Comparison of ENCODE assay signal across 8 cellular contexts in the genomic region with DNA sequence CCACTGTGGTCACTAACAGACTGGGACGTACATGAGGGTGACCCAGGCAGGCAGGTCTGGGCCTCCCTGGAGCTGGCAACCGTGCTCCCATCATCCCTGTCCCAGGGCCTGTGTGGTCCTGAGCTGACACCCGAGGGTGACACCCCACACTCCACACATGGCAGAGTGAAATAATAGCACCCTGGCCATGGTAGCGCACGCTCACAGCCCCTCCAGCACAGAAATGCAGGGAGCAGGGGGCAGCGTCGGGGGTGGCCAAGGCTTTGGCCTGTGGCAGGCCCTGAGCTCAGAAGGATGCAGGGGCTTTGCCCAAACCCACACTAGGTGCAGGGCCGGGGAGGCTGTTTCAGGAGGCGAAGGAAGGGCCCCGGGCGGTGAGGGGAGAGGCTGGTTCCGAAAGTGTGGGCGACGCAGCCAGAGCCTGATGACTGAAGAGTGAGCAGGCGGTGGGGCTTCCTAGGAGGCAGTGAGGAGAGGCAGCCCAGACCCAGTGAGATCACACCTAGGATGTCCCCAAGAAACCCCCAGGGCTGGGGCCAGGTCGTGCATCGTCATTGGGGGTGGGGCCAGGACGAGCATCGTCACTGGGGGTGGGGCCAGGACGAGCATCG. TPM values are rescaled to one million over a fixed set of nuclear protein-coding genes. Genes with fewer than 3 reads are reported as not detected.
DNase-seq lines count a peak whose midpoint lies in the region; ATAC-seq, FAIRE-seq and TF ChIP-seq lines count a peak whose summit lies in the region.

No MANE protein-coding gene starts in this region.

- peak overlapping the region; percentile 95; the same call in 1 of the 2 replicates for H2BK15ac ChIP-seq in H1 (ENCODE audit: low read length)

- no peaks in the 10 kb centered on the region for H3K9me3 ChIP-seq in CD4-positive, alpha-beta memory T cell (ENCODE audit: control insufficient read depth in 1 of 2, low read length in 2 of 2)
- no peaks in the 10 kb centered on the region for H3K9me3 ChIP-seq in H1 (ENCODE audit: insufficient read depth in 2 of 2, low read depth in 1 of 2, low read length in 1 of 2)

- ATAC-seq in GM21528 (IDR thresholded peaks at IDR 0.05; ENCODE audit: low FRiP score, unreplicated experiment) (peak; percentile 50), GM21737 (IDR thresholded peaks at IDR 0.05; ENCODE audit: unreplicated experiment) (no peak)
- peak; percentile 87 to 91 for ATAC-seq in natural killer cell treated with Interleukin-12 subunit alpha and Interleukin-12 subunit beta and Interleukin-15 and Interleukin-18, amount 100 ng/mL, for 72 hours
- peak; percentile 88 for ATAC-seq in stimulated activated naive CD8-positive, alpha-beta T cell treated with anti-CD3 and anti-CD28 coated beads, Interleukin-15, Interleukin-2, amounts not matched to agents 100 U/mL and 50 U/mL, for 24 hours

- no peak overlapping the region for H3K4ac ChIP-seq in H1 (replicated peaks; ENCODE audit: insufficient read length, low read depth, low read length)

- 0 out of 2 replicates have a peak overlapping the region, but pooled peaks have one; percentile 1 for H2AK5ac ChIP-seq in H1 (ENCODE audit: low read depth, low read length)

- no peak overlapping the region for H3K14ac ChIP-seq in H1 (ENCODE audit: insufficient read length)

- H3K79me2 ChIP-seq in H1 (ENCODE audit: control insufficient read depth in 1 of 2, insufficient read depth in 2 of 2, low read length in 2 of 2): no peaks in the 10 kb centered on the region

- H3K9ac ChIP-seq in H1 (replicated peaks in 1 of 4; ENCODE audit: extremely low read depth in 1 of 4, low read depth in 3 of 4, low read length in 3 of 4): peak overlapping the region in 3 of 4 experiments; percentile 16 to 55 (median 45); a peak in 5 of 7 replicates

- peak overlapping the region; percentile 98 for H2BK12ac ChIP-seq in H1 (ENCODE audit: low read depth, low read length)

- H3K36me3 Mint-ChIP-seq in CD4-positive, alpha-beta memory T cell: peaks cover 0 to 3% of the 10 kb centered on the region in 2 donors
- H3K36me3 Mint-ChIP-seq in natural killer cell treated with Interleukin-12 subunit alpha and Interleukin-12 subunit beta and Interleukin-15 and Interleukin-18, amount 100 ng/mL, for 72 hours: no peaks in the 10 kb centered on the region

- POLR2A ChIA-PET in CD4-positive, alpha-beta memory T cell (lab: Charles Lee; ENCODE audit: partially characterized antibody): interaction anchor here (0.9 to 1.8 kb wide), 6 partner anchors 10 to 357 kb away, joined by 3 to 7 read pairs (median 3); a partner anchor contains a TSS
- POLR2A ChIA-PET in H1 (lab: Charles Lee; ENCODE audit: partially characterized antibody): interaction anchor here (0.9 to 1.2 kb wide), 2 partner anchors 83 to 92 kb away, joined by 3 read pairs; no protein-coding TSS in a partner anchor

- H3K23me2 ChIP-seq in H1 (ENCODE audit: low read depth, low read length): peaks cover 5% of the 10 kb centered on the region; the same call in 1 of the 2 replicates

- TF ChIP-seq EP300 in H1 (IDR thresholded peaks at IDR 0.05; ENCODE audit: borderline replicate concordance in 1 of 2, low read depth in 2 of 2, low read length in 2 of 2): no peak

- H3K36me3 ChIP-seq in CD4-positive, alpha-beta memory T cell (ENCODE audit: insufficient read depth, low read length): no peaks in the 10 kb centered on the region
- H3K36me3 ChIP-seq in H1 (ENCODE audit: control insufficient read depth in 2 of 4, insufficient read depth in 4 of 4, low read length in 3 of 4): no peaks in the 10 kb centered on the region; a peak in 1 of 8 replicates

- H2BK120ac ChIP-seq in H1 (replicated peaks; ENCODE audit: low read depth, low read length): no peak overlapping the region

- H4K20me1 ChIP-seq in H1 (replicated peaks in 1 of 2; ENCODE audit: control insufficient read depth in 1 of 2, insufficient read depth in 2 of 2, low read length in 2 of 2): no peaks in the 10 kb centered on the region

- CTCF ChIA-PET in CD4-positive, alpha-beta memory T cell (lab: Charles Lee; ENCODE audit: partially characterized antibody): interaction anchor here (0.8 to 2.5 kb wide), 4 partner anchors 8 to 101 kb away, joined by 3 to 11 read pairs (median 4); a partner anchor contains a TSS
- CTCF ChIA-PET in H1 (lab: Charles Lee; ENCODE audit: partially characterized antibody): interaction anchor here (0.5 to 2.6 kb wide), 12 partner anchors 7 to 300 kb away, joined by 3 to 9 read pairs (median 3); no protein-coding TSS in a partner anchor

- no peak for FAIRE-seq in H1 (lab: Jason Lieb, UNC)

- WGBS in H1 (ENCODE audit: extremely low coverage in 1 of 2, insufficient coverage in 1 of 2, insufficient read length in 1 of 2, insufficient replicate concordance in 2 of 2, low coverage in 1 of 2, low lambda C conversion rate in 2 of 2, missing lambda C conversion rate in 1 of 2), 2 experiments: 66% methylated on average over 14 of the region's 21 CpGs; no CpG with 5 or more reads in 1 of the 2 experiments

- no peak overlapping the region for H3K23ac ChIP-seq in H1 (ENCODE audit: insufficient read length)

- H3K4me2 ChIP-seq in H1 (ENCODE audit: insufficient read depth in 1 of 2, low read depth in 2 of 2, low read length in 2 of 2): peak overlapping the region; percentile 71 to 77

- H3K18ac ChIP-seq in H1 (ENCODE audit: extremely low read depth, low read length): peak overlapping the region; percentile 78

- peak overlapping the region; percentile 91; the same call in 1 of the 2 replicates for H2BK5ac ChIP-seq in H1 (ENCODE audit: low read depth, low read length)

- peak overlapping the region; percentile 92 for H4K91ac ChIP-seq in H1 (replicated peaks; ENCODE audit: insufficient read length, low read length)

- DNase-seq in CD4-positive, alpha-beta memory T cell: peak; percentile 75 to 96 (median 86)
- DNase-seq in NCI-H2171 treated with DMSO at 0.1 percent for 48 hours (lab: John Stamatoyannopoulos, UW) (peak; percentile 15), H1 (ENCODE audit: low read depth in 1 of 2, low spot score in 2 of 2) (peak in 1 of 2 experiments; percentile 80)
- peak; percentile 87 for DNase-seq in activated CD8-positive, alpha-beta memory T cell treated with anti-CD3 and anti-CD28 coated beads for 24 hours
- DNase-seq in natural killer cell treated with Interleukin-12 subunit alpha and Interleukin-12 subunit beta and Interleukin-15 and Interleukin-18, amount 100 ng/mL, for 72 hours (ENCODE audit: low spot score): peak; percentile 80
- peak; percentile 81 for DNase-seq in stimulated activated naive CD8-positive, alpha-beta T cell treated with anti-CD3 and anti-CD28 coated beads, Interleukin-15, Interleukin-2, amounts not matched to agents 100 U/mL and 50 U/mL, for 24 hours

- peak in 1 of 2 experiments; percentile 39; a peak in 1 of 3 replicates for TF ChIP-seq POLR2A in H1 (IDR thresholded peaks at IDR 0.05; ENCODE audit: control extremely low read depth in 1 of 2, low read depth in 2 of 2, low read length in 2 of 2)

- TF ChIP-seq CTCF in H1 (IDR thresholded peaks at IDR 0.05; ENCODE audit: control extremely low read depth in 1 of 3, insufficient read depth in 1 of 3, low read depth in 1 of 3, low read length in 3 of 3): no peak

- intact Hi-C loops in CD4-positive, alpha-beta memory T cell (cut with micrococcal nuclease): no loop called here

- peaks cover 0 to 11% (median 1%) of the 10 kb centered on the region in 8 donors for H3K9me3 Mint-ChIP-seq in CD4-positive, alpha-beta memory T cell
- no peaks in the 10 kb centered on the region for H3K9me3 Mint-ChIP-seq in natural killer cell treated with Interleukin-12 subunit alpha and Interleukin-12 subunit beta and Interleukin-15 and Interleukin-18, amount 100 ng/mL, for 72 hours

- peak overlapping the region; percentile 48 to 66 for H3K4me3 ChIP-seq in CD4-positive, alpha-beta memory T cell (ENCODE audit: low read length in 2 of 2)
- H3K4me3 ChIP-seq in H1 (ENCODE audit: extremely low read depth in 1 of 4, insufficient read depth in 2 of 4, low read depth in 3 of 4, low read length in 4 of 4): peak overlapping the region; percentile 17 to 51 (median 23); a peak in 4 of 8 replicates

- peak overlapping the region; percentile 94 to 99 (median 97) for H3K27ac Mint-ChIP-seq in CD4-positive, alpha-beta memory T cell
- peak overlapping the region; percentile 51 to 76 for H3K27ac Mint-ChIP-seq in natural killer cell treated with Interleukin-12 subunit alpha and Interleukin-12 subunit beta and Interleukin-15 and Interleukin-18, amount 100 ng/mL, for 72 hours

- H4K8ac ChIP-seq in H1 (ENCODE audit: extremely low read depth, insufficient read depth, low read length): peak overlapping the region; percentile 95; the same call in 1 of the 2 replicates

- peaks cover 9 to 24% of the 10 kb centered on the region in 2 donors for H3K27me3 Mint-ChIP-seq in CD4-positive, alpha-beta memory T cell
- H3K27me3 Mint-ChIP-seq in natural killer cell treated with Interleukin-12 subunit alpha and Interleukin-12 subunit beta and Interleukin-15 and Interleukin-18, amount 100 ng/mL, for 72 hours: peaks cover 6 to 9% of the 10 kb centered on the region in 2 donors

- H3K27me3 ChIP-seq in CD4-positive, alpha-beta memory T cell (ENCODE audit: insufficient read depth, low read length): peaks cover 5% of the 10 kb centered on the region
- peaks cover 0 to 14% (median 12%) of the 10 kb centered on the region in 4 experiments; a peak in 4 of 7 replicates for H3K27me3 ChIP-seq in H1 (replicated peaks in 1 of 4; ENCODE audit: control insufficient read depth in 3 of 4, extremely low read depth in 1 of 4, insufficient read depth in 3 of 4, low read length in 3 of 4)

- peak overlapping the region; percentile 79 to 89 (median 81) for H3K4me3 Mint-ChIP-seq in CD4-positive, alpha-beta memory T cell
- H3K4me3 Mint-ChIP-seq in natural killer cell treated with Interleukin-12 subunit alpha and Interleukin-12 subunit beta and Interleukin-15 and Interleukin-18, amount 100 ng/mL, for 72 hours: peak overlapping the region; percentile 80

- peaks cover 11 to 35% (median 22%) of the 10 kb centered on the region in 4 donors for H3K4me1 Mint-ChIP-seq in CD4-positive, alpha-beta memory T cell
- peaks cover 20% of the 10 kb centered on the region in 2 donors for H3K4me1 Mint-ChIP-seq in natural killer cell treated with Interleukin-12 subunit alpha and Interleukin-12 subunit beta and Interleukin-15 and Interleukin-18, amount 100 ng/mL, for 72 hours (ENCODE audit: low read depth in 2 of 2)

- peak overlapping the region; percentile 90 for H3K27ac ChIP-seq in CD4-positive, alpha-beta memory T cell (ENCODE audit: low read depth, low read length)
- peak overlapping the region; percentile 69 for H3K27ac ChIP-seq in H1 (ENCODE audit: low read depth, low read length)

- peak overlapping the region; percentile 85 for H4K5ac ChIP-seq in H1 (ENCODE audit: insufficient read length, low read depth, low read length)

- TF ChIP-seq RAD21 in H1 (IDR thresholded peaks at IDR 0.05 in 1 of 2, conservative IDR thresholded peaks at IDR 0.05 in 1 of 2; ENCODE audit: low read depth in 2 of 2, low read length in 2 of 2): no peak

- H3K4me1 ChIP-seq in CD4-positive, alpha-beta memory T cell (ENCODE audit: insufficient read depth, low read length): peaks cover 23% of the 10 kb centered on the region
- H3K4me1 ChIP-seq in H1 (replicated peaks in 1 of 4; ENCODE audit: control insufficient read depth in 3 of 4, insufficient read depth in 4 of 4, low read length in 3 of 4): peaks cover 1 to 10% (median 5%) of the 10 kb centered on the region in 4 experiments; a peak in 4 of 7 replicates

- H3K79me1 ChIP-seq in H1 (ENCODE audit: low read depth, low read length): no peaks in the 10 kb centered on the region

- no peak overlapping the region for H3K56ac ChIP-seq in H1 (replicated peaks; ENCODE audit: insufficient read length, low read depth, low read length)

- H2BK20ac ChIP-seq in H1 (ENCODE audit: low read length): 0 out of 2 replicates have a peak overlapping the region, but pooled peaks have one; percentile 9

- no peak overlapping the region for H2AFZ ChIP-seq in H1 (ENCODE audit: low read length)

RNA-seq across cellular contexts. Expression of a gene that starts 12.9 kb away (rescaled TPM):
- not detected for total RNA-seq in CD4-positive, alpha-beta memory T cell
- polyA plus RNA-seq in CD4-positive, alpha-beta memory T cell: not detected
- total RNA-seq in H1 (2021; fragmentation: NEBNext Ultra II Directional; extraction: Animal tissue kit (Norgen Biotek cat#: 25700)): not detected in 2 replicates
- polyA plus RNA-seq in H1 (2011; rRNA removed): not detected in 2 replicates
- not detected for polyA plus RNA-seq in H1 (2011; cell fraction: cytosol; rRNA removed)
- polyA plus RNA-seq in H1 (2011; cell fraction: nucleus; rRNA removed): not detected
- polyA plus RNA-seq in H1 (2012, experiment 1 of 2): not detected in 4 replicates
- not detected for polyA plus RNA-seq in H1 (2012, experiment 2 of 2)
- polyA plus RNA-seq in H1 (2013, experiment 1 of 2): not detected
- not detected for polyA plus RNA-seq in H1 (2013, experiment 2 of 2)
- not detected in 2 replicates for polyA minus RNA-seq in H1 (2011; rRNA and poly(A)+ RNA removed)
- not detected for polyA minus RNA-seq in H1 (2011; cell fraction: cytosol; rRNA and poly(A)+ RNA removed)
- polyA minus RNA-seq in H1 (2011; cell fraction: nucleus; rRNA and poly(A)+ RNA removed): not detected
- not detected for total RNA-seq in natural killer cell treated with Interleukin-12 subunit alpha and Interleukin-12 subunit beta and Interleukin-15 and Interleukin-18, amount 100 ng/mL, for 72 hours

RNA-seq across cellular contexts. Expression of a gene that starts 29.3 kb away (rescaled TPM):
- not detected for total RNA-seq in CD4-positive, alpha-beta memory T cell
- not detected for polyA plus RNA-seq in CD4-positive, alpha-beta memory T cell
- total RNA-seq in H1 (2021; fragmentation: NEBNext Ultra II Directional; extraction: Animal tissue kit (Norgen Biotek cat#: 25700)): not detected in 2 replicates
- not detected in 2 replicates for polyA plus RNA-seq in H1 (2011; rRNA removed)
- polyA plus RNA-seq in H1 (2011; cell fraction: cytosol; rRNA removed): not detected
- polyA plus RNA-seq in H1 (2011; cell fraction: nucleus; rRNA removed): not detected
- polyA plus RNA-seq in H1 (2012, experiment 1 of 2): not detected in 4 replicates
- not detected for polyA plus RNA-seq in H1 (2012, experiment 2 of 2)
- polyA plus RNA-seq in H1 (2013, experiment 1 of 2): not detected
- polyA plus RNA-seq in H1 (2013, experiment 2 of 2): not detected
- polyA minus RNA-seq in H1 (2011; rRNA and poly(A)+ RNA removed): not detected in 2 replicates
- not detected for polyA minus RNA-seq in H1 (2011; cell fraction: cytosol; rRNA and poly(A)+ RNA removed)
- not detected for polyA minus RNA-seq in H1 (2011; cell fraction: nucleus; rRNA and poly(A)+ RNA removed)
- total RNA-seq in natural killer cell treated with Interleukin-12 subunit alpha and Interleukin-12 subunit beta and Interleukin-15 and Interleukin-18, amount 100 ng/mL, for 72 hours: not detected

RNA-seq across cellular contexts. Expression of a gene that starts 44.7 kb away (rescaled TPM):
- 1 to 10 TPM; 3.3 to 4.2 TPM for total RNA-seq in CD4-positive, alpha-beta memory T cell
- polyA plus RNA-seq in CD4-positive, alpha-beta memory T cell: under 1 TPM; 0.63 to 0.69 TPM
- total RNA-seq in H1 (2021; fragmentation: NEBNext Ultra II Directional; extraction: Animal tissue kit (Norgen Biotek cat#: 25700)): 0.44 and 0.47 TPM in 2 replicates
- 0.36 and 0.57 TPM in 2 replicates for polyA plus RNA-seq in H1 (2011; rRNA removed)
- polyA plus RNA-seq in H1 (2011; cell fraction: cytosol; rRNA removed): 0.62 TPM
- polyA plus RNA-seq in H1 (2011; cell fraction: nucleus; rRNA removed): 0.54 TPM
- polyA plus RNA-seq in H1 (2012, experiment 1 of 2): 0.35 to 1.0 TPM (median 0.45 TPM) in 4 replicates
- polyA plus RNA-seq in H1 (2012, experiment 2 of 2): 0.55 TPM
- 0.53 TPM for polyA plus RNA-seq in H1 (2013, experiment 1 of 2)
- 0.28 TPM for polyA plus RNA-seq in H1 (2013, experiment 2 of 2)
- polyA minus RNA-seq in H1 (2011; rRNA and poly(A)+ RNA removed): 0.05 TPM in 1 of 2 replicates, not detected in the other
- polyA minus RNA-seq in H1 (2011; cell fraction: cytosol; rRNA and poly(A)+ RNA removed): not detected
- polyA minus RNA-seq in H1 (2011; cell fraction: nucleus; rRNA and poly(A)+ RNA removed): 0.60 TPM
- 1 to 10 TPM in 1 of 2 donors, not detected in 1; 1.3 TPM for total RNA-seq in natural killer cell treated with Interleukin-12 subunit alpha and Interleukin-12 subunit beta and Interleukin-15 and Interleukin-18, amount 100 ng/mL, for 72 hours
